ENCODE assay signal across 27 cellular contexts in the genomic region with DNA sequence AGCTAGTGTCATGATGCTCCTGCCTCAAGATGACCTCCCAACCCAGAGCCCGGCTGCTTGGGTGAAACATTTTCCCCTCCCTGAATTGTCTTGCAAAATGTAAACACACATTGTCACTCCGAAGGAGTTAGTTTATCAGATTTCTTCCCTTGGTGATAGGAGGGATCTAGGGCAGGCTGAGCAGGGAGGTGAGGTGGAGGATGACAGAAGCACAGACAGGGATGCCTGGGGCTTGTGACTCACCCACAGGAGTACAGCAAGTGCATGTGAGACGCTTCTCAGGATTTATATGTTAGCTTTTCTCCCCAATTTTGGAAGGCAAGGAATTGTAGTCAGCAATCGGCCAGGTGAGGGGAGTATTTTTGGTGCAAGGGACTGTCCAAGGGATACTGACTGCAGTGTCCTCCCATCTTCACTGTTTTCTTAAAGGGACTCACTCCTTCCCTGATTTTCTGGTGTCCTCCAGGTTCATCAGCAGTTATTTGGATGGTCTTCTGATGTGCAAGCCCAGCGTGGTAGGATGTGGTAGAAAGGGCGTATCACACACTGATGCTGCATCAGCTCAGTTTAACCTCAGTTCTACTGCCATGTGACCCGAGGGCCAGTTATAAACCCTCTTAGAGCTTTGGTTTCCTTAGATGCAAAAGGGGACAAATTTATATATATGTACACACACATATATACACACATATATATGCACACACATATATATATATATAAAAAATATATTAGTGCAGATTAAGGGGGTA. TPM values are rescaled to one million over a fixed set of nuclear protein-coding genes. Genes with fewer than 3 reads are reported as not detected.
DNase-seq lines count a peak whose midpoint lies in the region; ATAC-seq and TF ChIP-seq lines count a peak whose summit lies in the region.
"Had no signal": no experiment of that assay in that cellular context is flagged by ENCODE, and none has a peak within 500 bp of the region (broad histone marks: within the 10 kb centered on the region; RNA-seq: fewer than 3 reads in every experiment).

No MANE protein-coding gene starts in this region.

- no TSS peak for BruUV-seq in PC-3 (replicated peaks; lab: Mats Ljungman, UMichigan)

- no peaks in the 10 kb centered on the region for H3K79me2 ChIP-seq in PC-3 (ENCODE audit: low read length)
- H3K79me2 ChIP-seq in neural progenitor cell (ENCODE audit: low read depth), result no peaks in the 10 kb centered on the region
- H3K79me2 ChIP-seq: hepatocyte had no signal

- H3K36me3 ChIP-seq in PC-3 (ENCODE audit: low read depth, low read length) (no peaks in the 10 kb centered on the region), neural progenitor cell (no peaks in the 10 kb centered on the region)
- H3K36me3 ChIP-seq: BLaER1 treated with 17β-estradiol and CSF1 and Interleukin-3, amounts not matched to agents 10 nM and 100 nM; Peyer's patch; SJCRH30 had no signal

- H4K20me1 ChIP-seq in PC-3 (ENCODE audit: low read length) (no peaks in the 10 kb centered on the region), neural progenitor cell (ENCODE audit: low read depth) (no peaks in the 10 kb centered on the region)
- H4K20me1 ChIP-seq: BLaER1 treated with 17β-estradiol and CSF1 and Interleukin-3, amounts not matched to agents 10 nM and 100 nM had no signal

- POLR2A ChIA-PET in PC-3 (lab: Charles Lee; ENCODE audit: unreplicated experiment), result no interaction called here

- peaks cover 8% of the 10 kb centered on the region for H3K36me3 Mint-ChIP-seq in neural progenitor cell
- no peaks in the 10 kb centered on the region for H3K36me3 Mint-ChIP-seq in stimulated activated naive B cell treated with anti-CD40 and anti-IgM and Interleukin-4, amounts not matched to agents 10 μg/mL and 1 μg/mL and 100 μg/mL, for 72 hours
- H3K36me3 Mint-ChIP-seq: naive thymus-derived CD8-positive, alpha-beta T cell; T-cell had no signal

- CTCF ChIA-PET in PC-3 (lab: Charles Lee), result no interaction called here

- H3K4me3 ChIP-seq in PC-3 (ENCODE audit: low read length) (no peak overlapping the region), neural progenitor cell (no peak overlapping the region)
- H3K4me3 ChIP-seq: BLaER1 treated with 17β-estradiol and CSF1 and Interleukin-3, amounts not matched to agents 10 nM and 100 nM; coronary artery; hepatocyte; Peyer's patch; SJCRH30 had no signal

- DNase-seq in ELR (ENCODE audit: low read depth) (peak; percentile 77), PC-3 (peak; percentile 77), head of caudate nucleus (peak in 30 of 42 donors; percentile 19 to 80 (median 52)), neural progenitor cell (ENCODE audit: low spot score) (no peak), NCI-H1694 treated with DMSO at 0.1 percent for 48 hours (lab: John Stamatoyannopoulos, UW) (no peak), glomerular visceral epithelial cell (ENCODE audit: extremely low spot score) (no peak)
- no peak for DNase-seq in stimulated activated naive B cell treated with anti-CD40 and anti-IgM and Interleukin-4, amounts not matched to agents 10 μg/mL and 1 μg/mL and 100 μg/mL, for 72 hours
- DNase-seq: activated CD4-positive, alpha-beta T cell treated with anti-CD3 and anti-CD28 coated beads, Interleukin-2, amount 50 U/mL, for 4 hours; activated naive CD4-positive, alpha-beta T cell treated with anti-CD3 and anti-CD28 coated beads, Interleukin-2, amount 50 U/mL, for 16 hours; amygdala; DMS53; effector memory CD8-positive, alpha-beta T cell; foreskin melanocyte; left ventricle myocardium superior; midbrain; naive thymus-derived CD8-positive, alpha-beta T cell; NCI-H187; NCI-H526 treated with DMSO at 0.1 percent for 48 hours; Peyer's patch; retina; SJCRH30; T-cell had no signal

- intact Hi-C loops in PC-3 (cut with micrococcal nuclease), result loop anchor here (10.0 kb wide), 1 partner anchor 92 kb away; no protein-coding TSS in a partner anchor
- intact Hi-C loops in head of caudate nucleus (cut with DNase I), result loop anchor here (10.0 kb wide), 1 partner anchor 122 kb away; no protein-coding TSS in a partner anchor

- H3F3A ChIP-seq in PC-3 (ENCODE audit: low read length, unreplicated experiment), result no peaks in the 10 kb centered on the region
- H3F3A ChIP-seq in neural progenitor cell (ENCODE audit: low read depth), result peaks cover 15% of the 10 kb centered on the region

- H3K4me3 Mint-ChIP-seq in neural progenitor cell, result no peak overlapping the region
- no peak overlapping the region for H3K4me3 Mint-ChIP-seq in stimulated activated naive B cell treated with anti-CD40 and anti-IgM and Interleukin-4, amounts not matched to agents 10 μg/mL and 1 μg/mL and 100 μg/mL, for 72 hours
- H3K4me3 Mint-ChIP-seq: effector memory CD8-positive, alpha-beta T cell; naive thymus-derived CD8-positive, alpha-beta T cell; T-cell; type B pancreatic cell had no signal

- H3K4me1 Mint-ChIP-seq in neural progenitor cell, result peaks cover 27% of the 10 kb centered on the region
- H3K4me1 Mint-ChIP-seq in stimulated activated naive B cell treated with anti-CD40 and anti-IgM and Interleukin-4, amounts not matched to agents 10 μg/mL and 1 μg/mL and 100 μg/mL, for 72 hours, result peaks cover 0 to 3% of the 10 kb centered on the region in 2 donors
- H3K4me1 Mint-ChIP-seq: T-cell had no signal

- H3K9ac ChIP-seq in PC-3 (ENCODE audit: low read length) (no peak overlapping the region), neural progenitor cell (no peak overlapping the region)
- H3K9ac ChIP-seq: BLaER1 treated with 17β-estradiol and CSF1 and Interleukin-3, amounts not matched to agents 10 nM and 100 nM had no signal

- H3K9me2 ChIP-seq in PC-3 (replicated peaks; ENCODE audit: low read length), result no peaks in the 10 kb centered on the region

- H3K27me3 Mint-ChIP-seq in neural progenitor cell (ENCODE audit: insufficient read depth, low read depth), result peaks cover 2% of the 10 kb centered on the region
- H3K27me3 Mint-ChIP-seq in stimulated activated naive B cell treated with anti-CD40 and anti-IgM and Interleukin-4, amounts not matched to agents 10 μg/mL and 1 μg/mL and 100 μg/mL, for 72 hours, result peaks cover 6 to 7% of the 10 kb centered on the region in 2 donors

- TF ChIP-seq CTCF in PC-3 (conservative IDR thresholded peaks at IDR 0.05; ENCODE audit: low read depth, low read length) (no peak), neural progenitor cell (IDR thresholded peaks at IDR 0.05) (no peak)

- H3K9me3 ChIP-seq in PC-3 (ENCODE audit: low read length), result no peaks in the 10 kb centered on the region
- no peaks in the 10 kb centered on the region for H3K9me3 ChIP-seq in neural progenitor cell (ENCODE audit: low read depth)
- H3K9me3 ChIP-seq: Peyer's patch, SJCRH30 had no signal

- H3K27me3 ChIP-seq in PC-3 (ENCODE audit: low read length), result peaks cover 7% of the 10 kb centered on the region; the same call in 1 of the 2 replicates
- H3K27me3 ChIP-seq in neural progenitor cell, result no peaks in the 10 kb centered on the region
- H3K27me3 ChIP-seq: BLaER1 treated with 17β-estradiol and CSF1 and Interleukin-3, amounts not matched to agents 10 nM and 100 nM; Peyer's patch; SJCRH30 had no signal

- H3K4me2 ChIP-seq in PC-3 (ENCODE audit: low read length) (no peak overlapping the region), neural progenitor cell (no peak overlapping the region)
- H3K4me2 ChIP-seq: BLaER1 treated with 17β-estradiol and CSF1 and Interleukin-3, amounts not matched to agents 10 nM and 100 nM; hepatocyte had no signal

- peaks cover 15% of the 10 kb centered on the region for H3K9me3 Mint-ChIP-seq in neural progenitor cell
- H3K9me3 Mint-ChIP-seq in stimulated activated naive B cell treated with anti-CD40 and anti-IgM and Interleukin-4, amounts not matched to agents 10 μg/mL and 1 μg/mL and 100 μg/mL, for 72 hours, result no peaks in the 10 kb centered on the region
- H3K9me3 Mint-ChIP-seq: effector memory CD8-positive, alpha-beta T cell; naive thymus-derived CD8-positive, alpha-beta T cell; T-cell had no signal

- H3K27ac ChIP-seq in PC-3 (ENCODE audit: low read length), result no peak overlapping the region
- H3K27ac ChIP-seq in neural progenitor cell, result no peak overlapping the region
- H3K27ac ChIP-seq: BLaER1 treated with 17β-estradiol and CSF1 and Interleukin-3, amounts not matched to agents 10 nM and 100 nM; coronary artery; hepatocyte; Peyer's patch; SJCRH30 had no signal

- peak overlapping the region; percentile 16 for H3K27ac Mint-ChIP-seq in neural progenitor cell
- H3K27ac Mint-ChIP-seq in stimulated activated naive B cell treated with anti-CD40 and anti-IgM and Interleukin-4, amounts not matched to agents 10 μg/mL and 1 μg/mL and 100 μg/mL, for 72 hours, result no peak overlapping the region
- H3K27ac Mint-ChIP-seq: effector memory CD8-positive, alpha-beta T cell; T-cell; type B pancreatic cell had no signal

- H3K4me1 ChIP-seq in PC-3 (ENCODE audit: insufficient read depth, low read length) (peaks cover 8% of the 10 kb centered on the region), neural progenitor cell (peaks cover 9% of the 10 kb centered on the region)
- H3K4me1 ChIP-seq: Peyer's patch had no signal

- peak; percentile 74 for ATAC-seq in PC-3
- ATAC-seq in stimulated activated naive B cell treated with anti-CD40 and anti-IgM and Interleukin-4, amounts not matched to agents 10 μg/mL and 1 μg/mL and 100 μg/mL, for 72 hours (replicated peaks), result no peak
- ATAC-seq in GM19324 (IDR thresholded peaks at IDR 0.05; ENCODE audit: low FRiP score, unreplicated experiment), result no peak
- ATAC-seq: effector memory CD8-positive, alpha-beta T cell; left ventricle myocardium superior; naive thymus-derived CD8-positive, alpha-beta T cell; T-cell had no signal

- H2AFZ ChIP-seq in PC-3 (ENCODE audit: low read length) (no peak overlapping the region), neural progenitor cell (replicated peaks) (no peak overlapping the region)
- H2AFZ ChIP-seq: hepatocyte had no signal

RNA-seq across cellular contexts. Expression of gene IGFBP7, which starts 46.2 kb away (rescaled TPM):
- total RNA-seq in PC-3 (2014; rRNA removed) (not detected in 2 replicates), neural progenitor cell (ENCODE audit: low replicate concordance) (0.86 and 1.5 TPM in 2 replicates)
- total RNA-seq: naive thymus-derived CD8-positive, alpha-beta T cell had no signal

Comparison
In these comparisons a context has a peak if more than half of its experiments do, and no peak if none do; other contexts are left out.
1. DNase-seq: peak in ELR (single experiment), PC-3 (single experiment) and head of caudate nucleus (30 of 42); none in neural progenitor cell (single experiment), stimulated activated naive B cell treated with anti-CD40 and anti-IgM and Interleukin-4, amounts not matched to agents 10 μg/mL and 1 μg/mL and 100 μg/mL, for 72 hours (single experiment), NCI-H1694 treated with DMSO at 0.1 percent for 48 hours (single experiment) and glomerular visceral epithelial cell (single experiment).